In genomic region chr3:184514151-184514490, GRCh38 we compare ENCODE assay signal across 8 cellular contexts. TPM values are rescaled to one million over a fixed set of nuclear protein-coding genes. Genes with fewer than 3 reads are reported as not detected.
DNase-seq lines count a peak whose midpoint lies in the region; ATAC-seq and TF ChIP-seq lines count a peak whose summit lies in the region.

No MANE protein-coding gene starts in this region.

- 17 to 20% methylated on average over 10 of the region's 10 CpGs for WGBS in upper lobe of left lung, 2 donors

- POLR2A ChIA-PET in activated naive CD8-positive, alpha-beta T cell treated with anti-CD3 and anti-CD28 coated beads, Interleukin-2, amount 10 ng/mL, durations not matched to agents 7 days and 5 days (lab: Charles Lee): interaction anchor here (0.8 kb wide), 1 partner anchor 12 kb away, joined by 3 read pairs; no protein-coding TSS in a partner anchor

- no peaks in the 10 kb centered on the region for H3K27me3 ChIP-seq in ascending aorta
- peaks cover 0 to 9% (median 2%) of the 10 kb centered on the region in 4 donors for H3K27me3 ChIP-seq in upper lobe of left lung

- peaks cover 79% of the 10 kb centered on the region for H3K27me3 Mint-ChIP-seq in activated naive CD8-positive, alpha-beta T cell treated with anti-CD3 and anti-CD28 coated beads, Interleukin-2, amount 10 ng/mL, durations not matched to agents 7 days and 5 days
- peaks cover 53% of the 10 kb centered on the region for H3K27me3 Mint-ChIP-seq in activated naive CD8-positive, alpha-beta T cell treated with anti-CD3 and anti-CD28 coated beads, Interleukin-2, amount 50 U/mL, for 24 hours

- peak overlapping the region; percentile 61 for H3K4me3 Mint-ChIP-seq in activated naive CD8-positive, alpha-beta T cell treated with anti-CD3 and anti-CD28 coated beads, Interleukin-2, amount 10 ng/mL, durations not matched to agents 7 days and 5 days
- no peak overlapping the region for H3K4me3 Mint-ChIP-seq in activated naive CD8-positive, alpha-beta T cell treated with anti-CD3 and anti-CD28 coated beads, Interleukin-2, amount 50 U/mL, for 24 hours

- H3K27ac ChIP-seq in ascending aorta (no peak overlapping the region), upper lobe of left lung (peak overlapping the region in 2 of 4 donors; percentile 33 to 49)

- no peak for TF ChIP-seq EP300 in upper lobe of left lung (IDR thresholded peaks at IDR 0.05)

- ATAC-seq in activated naive CD8-positive, alpha-beta T cell treated with anti-CD3 and anti-CD28 coated beads, Interleukin-2, amount 10 ng/mL, durations not matched to agents 7 days and 5 days (ENCODE audit: low read depth): no peak
- no peak for ATAC-seq in activated naive CD8-positive, alpha-beta T cell treated with anti-CD3 and anti-CD28 coated beads, Interleukin-2, amount 50 U/mL, for 24 hours
- ATAC-seq in upper lobe of left lung (ENCODE audit: low FRiP score in 2 of 2): peak in 1 of 2 donors; percentile 5
- ATAC-seq in HG02759 (IDR thresholded peaks at IDR 0.05; ENCODE audit: unreplicated experiment): no peak

- H3K4me3 ChIP-seq in ascending aorta (peak overlapping the region; percentile 53 to 65), upper lobe of left lung (peak overlapping the region in 3 of 4 donors; percentile 29 to 53 (median 50))

- DNase-seq in activated naive CD8-positive, alpha-beta T cell treated with anti-CD3 and anti-CD28 coated beads, Interleukin-2, amount 10 ng/mL, durations not matched to agents 7 days and 5 days: no peak
- no peak for DNase-seq in activated naive CD8-positive, alpha-beta T cell treated with anti-CD3 and anti-CD28 coated beads, Interleukin-2, amount 50 U/mL, for 24 hours
- no peak for DNase-seq in ascending aorta (ENCODE audit: low spot score in 2 of 2)
- peak; percentile 12 for DNase-seq in medulla oblongata (ENCODE audit: extremely low spot score)
- DNase-seq in upper lobe of left lung: no peak
- DNase-seq in NCI-H526 (lab: John Stamatoyannopoulos, UW): no peak
- no peak for DNase-seq in HuH-7.5 (ENCODE audit: low spot score)

- H3K4me1 ChIP-seq in ascending aorta: peaks cover 0 to 5% of the 10 kb centered on the region in 2 donors
- H3K4me1 ChIP-seq in upper lobe of left lung: peaks cover 12 to 17% (median 14%) of the 10 kb centered on the region in 4 donors

- H3K36me3 ChIP-seq in ascending aorta (no peaks in the 10 kb centered on the region), upper lobe of left lung (no peaks in the 10 kb centered on the region)

- no peak overlapping the region for H3K27ac Mint-ChIP-seq in activated naive CD8-positive, alpha-beta T cell treated with anti-CD3 and anti-CD28 coated beads, Interleukin-2, amount 10 ng/mL, durations not matched to agents 7 days and 5 days
- no peak overlapping the region for H3K27ac Mint-ChIP-seq in activated naive CD8-positive, alpha-beta T cell treated with anti-CD3 and anti-CD28 coated beads, Interleukin-2, amount 50 U/mL, for 24 hours

- no peak for TF ChIP-seq POLR2A in upper lobe of left lung (IDR thresholded peaks at IDR 0.05)

- intact Hi-C loops in ascending aorta (cut with DNase I): no loop called here

- TF ChIP-seq CTCF in ascending aorta (IDR thresholded peaks at IDR 0.05) (no peak), upper lobe of left lung (IDR thresholded peaks at IDR 0.05) (no peak)

- H3K9me3 Mint-ChIP-seq in activated naive CD8-positive, alpha-beta T cell treated with anti-CD3 and anti-CD28 coated beads, Interleukin-2, amount 10 ng/mL, durations not matched to agents 7 days and 5 days: no peaks in the 10 kb centered on the region
- no peaks in the 10 kb centered on the region for H3K9me3 Mint-ChIP-seq in activated naive CD8-positive, alpha-beta T cell treated with anti-CD3 and anti-CD28 coated beads, Interleukin-2, amount 50 U/mL, for 24 hours

- H3K9me3 ChIP-seq in ascending aorta (no peaks in the 10 kb centered on the region), upper lobe of left lung (no peaks in the 10 kb centered on the region)

- H3K36me3 Mint-ChIP-seq in activated naive CD8-positive, alpha-beta T cell treated with anti-CD3 and anti-CD28 coated beads, Interleukin-2, amount 10 ng/mL, durations not matched to agents 7 days and 5 days: no peaks in the 10 kb centered on the region
- no peaks in the 10 kb centered on the region for H3K36me3 Mint-ChIP-seq in activated naive CD8-positive, alpha-beta T cell treated with anti-CD3 and anti-CD28 coated beads, Interleukin-2, amount 50 U/mL, for 24 hours (ENCODE audit: low read depth)

- H3K4me1 Mint-ChIP-seq in activated naive CD8-positive, alpha-beta T cell treated with anti-CD3 and anti-CD28 coated beads, Interleukin-2, amount 10 ng/mL, durations not matched to agents 7 days and 5 days: peaks cover 8% of the 10 kb centered on the region
- peaks cover 7% of the 10 kb centered on the region for H3K4me1 Mint-ChIP-seq in activated naive CD8-positive, alpha-beta T cell treated with anti-CD3 and anti-CD28 coated beads, Interleukin-2, amount 50 U/mL, for 24 hours

RNA-seq across cellular contexts. Expression of gene EPHB3, which starts 47.5 kb away (rescaled TPM):
- under 1 TPM in 1 of 2 experiments, not detected in 1; 0.25 TPM for total RNA-seq in activated naive CD8-positive, alpha-beta T cell treated with anti-CD3 and anti-CD28 coated beads, Interleukin-2, amount 10 ng/mL, durations not matched to agents 7 days and 5 days
- total RNA-seq in ascending aorta (1.2 TPM), upper lobe of left lung (1 to 10 TPM; 3.1 to 10.0 (median 7.2) TPM)
